ENCODE assay signal across 1 cellular context in the genomic region with DNA sequence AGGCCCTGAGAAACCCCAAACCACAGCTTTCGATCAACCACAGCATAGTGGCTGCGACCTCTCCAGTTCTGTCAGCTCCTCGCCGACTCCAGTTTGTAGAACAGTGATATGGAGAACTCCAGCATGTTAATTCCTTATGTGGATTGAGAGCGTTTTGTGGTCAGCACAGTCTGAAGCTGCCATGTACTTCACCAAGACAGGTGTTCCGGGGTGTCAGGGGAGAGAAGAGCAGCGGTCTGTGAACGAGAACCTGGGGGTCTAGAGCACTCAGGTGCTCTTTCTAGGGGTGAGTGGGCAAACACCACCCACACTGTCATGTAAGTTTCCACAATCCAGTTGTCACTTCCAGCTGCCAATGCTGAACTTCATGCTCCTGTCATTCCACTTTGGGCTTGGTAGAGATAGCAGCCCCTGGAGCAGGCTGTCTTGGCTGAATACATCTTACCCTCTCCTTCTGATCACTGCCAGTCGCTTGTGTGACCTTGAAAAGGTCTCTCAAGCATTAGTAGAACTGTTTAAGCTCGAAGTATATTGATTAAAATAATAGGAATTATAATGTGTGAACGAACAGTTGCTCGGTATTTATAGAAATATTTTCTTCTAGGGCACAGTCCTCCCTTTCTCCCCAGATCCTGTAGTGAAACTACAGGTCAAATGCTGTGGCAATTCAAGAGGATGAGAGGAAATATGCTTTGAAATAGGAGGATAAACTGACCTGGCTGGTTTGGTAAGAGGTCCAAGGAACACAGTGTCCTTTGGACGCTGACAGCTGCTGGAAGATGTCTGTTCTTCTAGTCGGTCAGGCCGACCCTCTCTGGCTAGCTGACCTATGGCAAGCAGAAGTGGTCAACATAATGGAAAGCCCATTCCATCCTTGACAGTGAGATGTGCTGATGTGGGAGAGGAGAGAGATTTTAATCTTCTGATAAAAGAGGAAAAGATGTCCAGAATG.
A peak's percentile ranks its signal among the peaks of the same experiment; 100 is the strongest.
TF ChIP-seq lines count a peak whose summit lies in the region.

No MANE protein-coding gene starts in this region.

TF ChIP-seq in GM12878, 131 proteins besides CTCF, POLR2A, EP300 and RAD21:
- TF ChIP-seq RUNX3 (IDR thresholded peaks at IDR 0.05; ENCODE audit: low read length): peak; percentile 53; the same call in 1 of the 2 replicates
- TF ChIP-seq, protein P1, sequence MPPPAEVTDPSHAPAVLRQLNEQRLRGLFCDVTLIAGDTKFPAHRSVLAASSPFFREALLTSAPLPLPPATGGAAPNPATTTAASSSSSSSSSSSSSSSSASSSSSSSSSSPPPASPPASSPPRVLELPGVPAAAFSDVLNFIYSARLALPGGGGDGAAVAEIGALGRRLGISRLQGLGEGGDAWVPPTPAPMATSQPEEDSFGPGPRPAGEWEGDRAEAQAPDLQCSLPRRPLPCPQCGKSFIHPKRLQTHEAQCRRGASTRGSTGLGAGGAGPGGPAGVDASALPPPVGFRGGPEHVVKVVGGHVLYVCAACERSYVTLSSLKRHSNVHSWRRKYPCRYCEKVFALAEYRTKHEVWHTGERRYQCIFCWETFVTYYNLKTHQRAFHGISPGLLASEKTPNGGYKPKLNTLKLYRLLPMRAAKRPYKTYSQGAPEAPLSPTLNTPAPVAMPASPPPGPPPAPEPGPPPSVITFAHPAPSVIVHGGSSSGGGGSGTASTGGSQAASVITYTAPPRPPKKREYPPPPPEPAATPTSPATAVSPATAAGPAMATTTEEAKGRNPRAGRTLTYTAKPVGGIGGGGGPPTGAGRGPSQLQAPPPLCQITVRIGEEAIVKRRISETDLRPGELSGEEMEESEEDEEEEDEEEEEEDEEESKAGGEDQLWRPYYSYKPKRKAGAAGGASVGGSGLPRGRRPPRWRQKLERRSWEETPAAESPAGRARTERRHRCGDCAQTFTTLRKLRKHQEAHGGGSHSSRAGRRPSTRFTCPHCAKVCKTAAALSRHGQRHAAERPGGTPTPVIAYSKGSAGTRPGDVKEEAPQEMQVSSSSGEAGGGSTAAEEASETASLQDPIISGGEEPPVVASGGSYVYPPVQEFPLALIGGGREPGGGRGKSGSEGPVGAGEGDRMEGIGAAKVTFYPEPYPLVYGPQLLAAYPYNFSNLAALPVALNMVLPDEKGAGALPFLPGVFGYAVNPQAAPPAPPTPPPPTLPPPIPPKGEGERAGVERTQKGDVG (CRISPR knock-in tag; IDR thresholded peaks at IDR 0.05): no peak
- no peak for TF ChIP-seq SUPT20H (IDR thresholded peaks at IDR 0.05; ENCODE audit: borderline replicate concordance, control insufficient read depth, low read depth, low read length)
- TF ChIP-seq IKZF2 (IDR thresholded peaks at IDR 0.05): no peak
- 0 out of 2 replicates have a peak, but pooled peaks have one; percentile 13 for TF ChIP-seq EED (IDR thresholded peaks at IDR 0.05; ENCODE audit: low read depth)
- TF ChIP-seq POLR2AphosphoS5 (IDR thresholded peaks at IDR 0.05; ENCODE audit: low read length): no peak
